Comparison of ENCODE assay signal across 1 cellular context in genomic region chr3:142595951-142596725, GRCh38.
TF ChIP-seq lines count a peak whose summit lies in the region.

A gene with protein sequence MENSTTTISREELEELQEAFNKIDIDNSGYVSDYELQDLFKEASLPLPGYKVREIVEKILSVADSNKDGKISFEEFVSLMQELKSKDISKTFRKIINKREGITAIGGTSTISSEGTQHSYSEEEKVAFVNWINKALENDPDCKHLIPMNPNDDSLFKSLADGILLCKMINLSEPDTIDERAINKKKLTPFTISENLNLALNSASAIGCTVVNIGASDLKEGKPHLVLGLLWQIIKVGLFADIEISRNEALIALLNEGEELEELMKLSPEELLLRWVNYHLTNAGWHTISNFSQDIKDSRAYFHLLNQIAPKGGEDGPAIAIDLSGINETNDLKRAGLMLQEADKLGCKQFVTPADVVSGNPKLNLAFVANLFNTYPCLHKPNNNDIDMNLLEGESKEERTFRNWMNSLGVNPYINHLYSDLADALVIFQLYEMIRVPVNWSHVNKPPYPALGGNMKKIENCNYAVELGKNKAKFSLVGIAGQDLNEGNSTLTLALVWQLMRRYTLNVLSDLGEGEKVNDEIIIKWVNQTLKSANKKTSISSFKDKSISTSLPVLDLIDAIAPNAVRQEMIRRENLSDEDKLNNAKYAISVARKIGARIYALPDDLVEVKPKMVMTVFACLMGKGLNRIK (plus strand): TSS chr3:142596393. CDS start chr3:142664238, 67,845 bp downstream.

TF ChIP-seq in HepG2, 621 proteins besides CTCF, POLR2A, EP300 and RAD21 (continued from another document and continues in another):
- TF ChIP-seq GLMP (CRISPR knock-in tag; IDR thresholded peaks at IDR 0.05; ENCODE audit: borderline replicate concordance) (no peak), SP140L (CRISPR knock-in tag; IDR thresholded peaks at IDR 0.05; ENCODE audit: borderline replicate concordance) (peak; percentile 60; the same call in 1 of the 2 replicates), FOXK2 (IDR thresholded peaks at IDR 0.05) (no peak), ZNF816 (CRISPR knock-in tag; IDR thresholded peaks at IDR 0.05; ENCODE audit: borderline replicate concordance) (no peak; the same call in 1 of the 2 replicates), ZNF597 (CRISPR knock-in tag; IDR thresholded peaks at IDR 0.05) (no peak), ZKSCAN8 (CRISPR knock-in tag; IDR thresholded peaks at IDR 0.05; ENCODE audit: borderline replicate concordance) (no peak; the same call in 1 of the 2 replicates), ZNF770 (CRISPR knock-in tag; IDR thresholded peaks at IDR 0.05) (peak; percentile 51), SMARCC2 (IDR thresholded peaks at IDR 0.05) (no peak), NR2F6 (IDR thresholded peaks at IDR 0.05) (no peak), NR2F6 (CRISPR knock-in tag; IDR thresholded peaks at IDR 0.05) (peak; percentile 36; the same call in 1 of the 2 replicates), ZNF512 (CRISPR knock-in tag; IDR thresholded peaks at IDR 0.05) (no peak), PRPF4 (IDR thresholded peaks at IDR 0.05; ENCODE audit: low read depth, low read length, poor library complexity, severe bottlenecking) (no peak), ZNF234 (CRISPR knock-in tag; conservative IDR thresholded peaks at IDR 0.05) (no peak), ZNF296 (CRISPR knock-in tag; conservative IDR thresholded peaks at IDR 0.05) (0 out of 2 replicates have a peak, but pooled peaks have one; percentile 16), ZSCAN30 (CRISPR knock-in tag; IDR thresholded peaks at IDR 0.05) (no peak; the same call in 1 of the 2 replicates), SRSF4 (IDR thresholded peaks at IDR 0.05; ENCODE audit: low read depth, low read length, poor library complexity, severe bottlenecking) (no peak), ARNTL (CRISPR knock-in tag; IDR thresholded peaks at IDR 0.05) (peak; percentile 29; the same call in 1 of the 2 replicates), SNAPC4 (CRISPR knock-in tag; IDR thresholded peaks at IDR 0.05) (no peak; the same call in 1 of the 2 replicates), AGO1 (IDR thresholded peaks at IDR 0.05; ENCODE audit: low read depth, low read length, poor library complexity, severe bottlenecking) (no peak), ZNF557 (CRISPR knock-in tag; IDR thresholded peaks at IDR 0.05) (0 out of 2 replicates have a peak, but pooled peaks have one; percentile 43), IRF1 (CRISPR knock-in tag; IDR thresholded peaks at IDR 0.05; ENCODE audit: low read depth) (no peak), CEBPG (CRISPR knock-in tag; IDR thresholded peaks at IDR 0.05) (peak; percentile 56), DNMT1 (CRISPR knock-in tag; IDR thresholded peaks at IDR 0.05) (no peak; the same call in 1 of the 2 replicates)
- TF ChIP-seq, protein P1, sequence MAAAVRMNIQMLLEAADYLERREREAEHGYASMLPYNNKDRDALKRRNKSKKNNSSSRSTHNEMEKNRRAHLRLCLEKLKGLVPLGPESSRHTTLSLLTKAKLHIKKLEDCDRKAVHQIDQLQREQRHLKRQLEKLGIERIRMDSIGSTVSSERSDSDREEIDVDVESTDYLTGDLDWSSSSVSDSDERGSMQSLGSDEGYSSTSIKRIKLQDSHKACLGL (CRISPR knock-in tag; IDR thresholded peaks at IDR 0.05), result peak; percentile 53; the same call in 1 of the 2 replicates
- TF ChIP-seq, protein P2, sequence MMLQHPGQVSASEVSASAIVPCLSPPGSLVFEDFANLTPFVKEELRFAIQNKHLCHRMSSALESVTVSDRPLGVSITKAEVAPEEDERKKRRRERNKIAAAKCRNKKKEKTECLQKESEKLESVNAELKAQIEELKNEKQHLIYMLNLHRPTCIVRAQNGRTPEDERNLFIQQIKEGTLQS (CRISPR knock-in tag; IDR thresholded peaks at IDR 0.05), result no peak
- TF ChIP-seq, protein P3, sequence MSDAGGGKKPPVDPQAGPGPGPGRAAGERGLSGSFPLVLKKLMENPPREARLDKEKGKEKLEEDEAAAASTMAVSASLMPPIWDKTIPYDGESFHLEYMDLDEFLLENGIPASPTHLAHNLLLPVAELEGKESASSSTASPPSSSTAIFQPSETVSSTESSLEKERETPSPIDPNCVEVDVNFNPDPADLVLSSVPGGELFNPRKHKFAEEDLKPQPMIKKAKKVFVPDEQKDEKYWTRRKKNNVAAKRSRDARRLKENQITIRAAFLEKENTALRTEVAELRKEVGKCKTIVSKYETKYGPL (CRISPR knock-in tag; IDR thresholded peaks at IDR 0.05), result no peak
- TF ChIP-seq, protein P4, sequence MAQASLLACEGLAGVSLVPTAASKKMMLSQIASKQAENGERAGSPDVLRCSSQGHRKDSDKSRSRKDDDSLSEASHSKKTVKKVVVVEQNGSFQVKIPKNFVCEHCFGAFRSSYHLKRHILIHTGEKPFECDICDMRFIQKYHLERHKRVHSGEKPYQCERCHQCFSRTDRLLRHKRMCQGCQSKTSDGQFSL (CRISPR knock-in tag; IDR thresholded peaks at IDR 0.05), result no peak
- TF ChIP-seq, protein P5, sequence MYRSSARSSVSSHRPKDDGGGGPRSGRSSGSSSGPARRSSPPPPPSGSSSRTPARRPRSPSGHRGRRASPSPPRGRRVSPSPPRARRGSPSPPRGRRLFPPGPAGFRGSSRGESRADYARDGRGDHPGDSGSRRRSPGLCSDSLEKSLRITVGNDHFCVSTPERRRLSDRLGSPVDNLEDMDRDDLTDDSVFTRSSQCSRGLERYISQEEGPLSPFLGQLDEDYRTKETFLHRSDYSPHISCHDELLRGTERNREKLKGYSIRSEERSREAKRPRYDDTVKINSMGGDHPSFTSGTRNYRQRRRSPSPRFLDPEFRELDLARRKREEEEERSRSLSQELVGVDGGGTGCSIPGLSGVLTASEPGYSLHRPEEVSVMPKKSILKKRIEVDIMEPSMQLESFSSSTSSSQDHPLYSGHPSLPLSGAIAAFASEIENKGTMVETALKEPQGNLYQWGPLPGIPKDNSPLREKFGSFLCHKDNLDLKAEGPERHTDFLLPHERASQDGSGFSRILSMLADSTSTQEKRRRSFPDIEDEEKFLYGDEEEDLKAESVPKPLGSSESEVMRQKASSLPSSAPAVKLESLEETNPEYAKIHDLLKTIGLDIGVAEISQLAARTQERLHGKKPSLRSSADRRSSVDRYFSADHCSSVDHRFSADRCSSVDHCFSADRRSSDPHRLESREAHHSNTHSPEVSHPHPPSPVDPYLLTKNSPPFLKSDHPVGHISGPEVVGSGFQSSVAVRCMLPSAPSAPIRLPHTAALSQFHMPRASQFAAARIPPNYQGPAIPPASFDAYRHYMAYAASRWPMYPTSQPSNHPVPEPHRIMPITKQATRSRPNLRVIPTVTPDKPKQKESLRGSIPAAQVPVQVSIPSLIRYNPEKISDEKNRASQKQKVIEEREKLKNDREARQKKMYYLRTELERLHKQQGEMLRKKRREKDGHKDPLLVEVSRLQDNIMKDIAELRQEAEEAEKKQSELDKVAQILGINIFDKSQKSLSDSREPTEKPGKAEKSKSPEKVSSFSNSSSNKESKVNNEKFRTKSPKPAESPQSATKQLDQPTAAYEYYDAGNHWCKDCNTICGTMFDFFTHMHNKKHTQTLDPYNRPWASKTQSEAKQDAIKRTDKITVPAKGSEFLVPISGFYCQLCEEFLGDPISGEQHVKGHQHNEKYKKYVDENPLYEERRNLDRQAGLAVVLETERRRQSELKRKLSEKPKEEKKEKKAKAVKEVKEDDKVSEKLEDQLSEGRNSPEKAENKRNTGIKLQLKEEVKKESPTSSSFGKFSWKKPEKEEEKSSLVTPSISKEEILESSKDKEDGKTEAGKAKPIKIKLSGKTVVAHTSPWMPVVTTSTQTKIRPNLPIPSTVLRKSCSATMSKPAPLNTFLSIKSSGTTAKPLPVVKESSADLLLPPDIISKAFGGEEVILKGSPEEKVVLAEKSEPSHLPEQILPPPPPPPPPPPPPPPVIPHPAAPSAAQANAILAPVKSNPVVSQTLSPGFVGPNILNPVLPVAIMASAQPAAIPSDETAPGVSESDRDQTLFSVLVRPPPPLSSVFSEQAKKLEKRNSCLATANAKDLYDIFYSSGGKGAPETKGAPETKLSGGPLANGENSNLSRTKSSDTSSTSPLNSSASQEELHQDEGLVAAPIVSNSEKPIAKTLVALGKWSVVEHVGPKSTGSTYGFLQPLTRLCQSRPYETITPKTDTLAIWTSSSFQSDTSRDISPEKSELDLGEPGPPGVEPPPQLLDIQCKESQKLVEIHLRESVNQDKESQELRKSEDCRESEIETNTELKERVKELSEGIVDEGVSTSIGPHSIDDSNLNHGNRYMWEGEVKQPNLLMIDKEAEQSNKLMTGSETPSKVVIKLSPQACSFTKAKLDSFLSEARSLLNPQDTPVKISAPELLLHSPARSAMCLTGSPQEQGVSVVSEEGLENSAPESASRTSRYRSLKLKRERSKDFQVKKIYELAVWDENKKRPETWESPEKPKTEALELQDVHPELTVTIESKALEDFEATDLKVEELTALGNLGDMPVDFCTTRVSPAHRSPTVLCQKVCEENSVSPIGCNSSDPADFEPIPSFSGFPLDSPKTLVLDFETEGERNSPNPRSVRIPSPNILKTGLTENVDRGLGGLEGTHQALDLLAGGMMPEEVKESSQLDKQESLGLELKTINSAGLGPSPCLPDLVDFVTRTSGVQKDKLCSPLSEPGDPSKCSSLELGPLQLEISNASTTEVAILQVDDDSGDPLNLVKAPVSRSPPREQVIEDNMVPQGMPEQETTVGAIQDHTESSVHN (CRISPR knock-in tag; IDR thresholded peaks at IDR 0.05), result peak; percentile 83; the same call in 1 of the 2 replicates
